In genomic region chr6:5979650-5980427, GRCh38 we compare ENCODE assay signal across 1 cellular context.
TF ChIP-seq lines count a peak whose summit lies in the region.

No MANE protein-coding gene starts in this region.

TF ChIP-seq in IMR-90, 13 proteins besides CTCF, POLR2A, EP300 and RAD21:
- TF ChIP-seq MXI1 (IDR thresholded peaks at IDR 0.05; ENCODE audit: borderline replicate concordance, low read depth, low read length) = no peak
- TF ChIP-seq RCOR1 (IDR thresholded peaks at IDR 0.05; ENCODE audit: insufficient replicate concordance, low read length) = no peak
- TF ChIP-seq USF2 (IDR thresholded peaks at IDR 0.05; ENCODE audit: low read depth, low read length) = no peak
- no peak for TF ChIP-seq CHD1 (IDR thresholded peaks at IDR 0.05; ENCODE audit: low read depth, low read length)
- no peak for TF ChIP-seq NFE2L2 (IDR thresholded peaks at IDR 0.05; ENCODE audit: low read depth, low read length)
- no peak for TF ChIP-seq ELK1 (IDR thresholded peaks at IDR 0.05; ENCODE audit: borderline replicate concordance, low read depth, low read length)
- no peak for TF ChIP-seq MAFK (IDR thresholded peaks at IDR 0.05; ENCODE audit: low read depth, low read length)
- TF ChIP-seq RFX5 (IDR thresholded peaks at IDR 0.05; ENCODE audit: low read depth, low read length) = no peak
- TF ChIP-seq FOS (IDR thresholded peaks at IDR 0.05; ENCODE audit: low read depth, low read length) = no peak
- no peak for TF ChIP-seq BHLHE40 (IDR thresholded peaks at IDR 0.05; ENCODE audit: low read depth, low read length)
- TF ChIP-seq MAZ (IDR thresholded peaks at IDR 0.05; ENCODE audit: borderline replicate concordance, low read depth, low read length) = no peak
- no peak for TF ChIP-seq SMC3 (IDR thresholded peaks at IDR 0.05; ENCODE audit: low read depth, low read length)
- no peak for TF ChIP-seq CEBPB (IDR thresholded peaks at IDR 0.05; ENCODE audit: low read depth, low read length)
